ENCODE assay signal across 1 cellular context in genomic region chr19:14516746-14517438, GRCh38.
TF ChIP-seq lines count a peak whose summit lies in the region.

No MANE protein-coding gene starts in this region.

TF ChIP-seq in HEK293, 187 proteins besides CTCF, POLR2A, EP300 and RAD21 (continued from another document):
- TF ChIP-seq ZNF660 (tag by site-specific recombination; IDR thresholded peaks at IDR 0.05) (0 out of 2 replicates have a peak, but pooled peaks have one; percentile 52), ZNF350 (tag by site-specific recombination; IDR thresholded peaks at IDR 0.05) (no peak)
